ENCODE assay signal across 9 cellular contexts in the genomic region with DNA sequence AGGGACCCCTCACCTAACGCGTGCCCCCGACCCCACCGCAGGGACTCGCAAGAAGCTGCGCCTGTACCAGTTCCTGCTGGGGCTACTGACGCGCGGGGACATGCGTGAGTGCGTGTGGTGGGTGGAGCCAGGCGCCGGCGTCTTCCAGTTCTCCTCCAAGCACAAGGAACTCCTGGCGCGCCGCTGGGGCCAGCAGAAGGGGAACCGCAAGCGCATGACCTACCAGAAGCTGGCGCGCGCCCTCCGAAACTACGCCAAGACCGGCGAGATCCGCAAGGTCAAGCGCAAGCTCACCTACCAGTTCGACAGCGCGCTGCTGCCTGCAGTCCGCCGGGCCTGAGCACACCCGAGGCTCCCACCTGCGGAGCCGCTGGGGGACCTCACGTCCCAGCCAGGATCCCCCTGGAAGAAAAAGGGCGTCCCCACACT. TPM values are rescaled to one million over a fixed set of nuclear protein-coding genes. Genes with fewer than 3 reads are reported as not detected.
DNase-seq lines count a peak whose midpoint lies in the region; FAIRE-seq and TF ChIP-seq lines count a peak whose summit lies in the region.
"Had no signal": no experiment of that assay in that cellular context is flagged by ENCODE, and none has a peak within 500 bp of the region (broad histone marks: within the 10 kb centered on the region; RNA-seq: fewer than 3 reads in every experiment).

No MANE protein-coding gene starts in this region.

- H3K27ac Mint-ChIP-seq in T-helper 2 cell treated with Interferon-gamma antibody and Interleukin-4, amounts not matched to agents 5 μg/mL and 100 μg/mL, for 36 hours: no peak overlapping the region

- H3K27me3 ChIP-seq in endothelial cell of umbilical vein (ENCODE audit: control insufficient read depth in 2 of 2, insufficient read depth in 2 of 2, low read length in 2 of 2) (peaks cover 4 to 13% of the 10 kb centered on the region in 2 experiments), thyroid gland (no peaks in the 10 kb centered on the region)

- peak overlapping the region; percentile 18 for H3K4me3 Mint-ChIP-seq in T-helper 2 cell treated with Interferon-gamma antibody and Interleukin-4, amounts not matched to agents 5 μg/mL and 100 μg/mL, for 36 hours

- no peaks in the 10 kb centered on the region for H3K9me1 ChIP-seq in endothelial cell of umbilical vein (replicated peaks; ENCODE audit: control insufficient read depth, extremely low read depth, insufficient read depth, low read length)

- peaks cover 13% of the 10 kb centered on the region for H3K27me3 Mint-ChIP-seq in T-helper 2 cell treated with Interferon-gamma antibody and Interleukin-4, amounts not matched to agents 5 μg/mL and 100 μg/mL, for 36 hours (ENCODE audit: low read depth)

- 17 to 30% methylated on average over 13 to 14 of the region's 38 CpGs for WGBS in thyroid gland, 2 donors

- peak overlapping the region; percentile 10 for H2AFZ ChIP-seq in endothelial cell of umbilical vein (ENCODE audit: low read depth, low read length)

- intact Hi-C loops in endothelial cell of umbilical vein (cut with micrococcal nuclease) (no loop called here), thyroid gland (cut with DNase I) (no loop called here)

- no peak overlapping the region for H3K9ac ChIP-seq in endothelial cell of umbilical vein (replicated peaks; ENCODE audit: extremely low read depth, insufficient read depth, low read length)

- H3K4me1 Mint-ChIP-seq in T-helper 2 cell treated with Interferon-gamma antibody and Interleukin-4, amounts not matched to agents 5 μg/mL and 100 μg/mL, for 36 hours (ENCODE audit: low read depth): peaks cover 10% of the 10 kb centered on the region

- H3K4me1 ChIP-seq in endothelial cell of umbilical vein (ENCODE audit: control insufficient read depth, extremely low read depth, insufficient read depth, low read length): peaks cover 6% of the 10 kb centered on the region
- H3K4me1 ChIP-seq in thyroid gland: peaks cover 14 to 22% of the 10 kb centered on the region in 2 donors

- no peaks in the 10 kb centered on the region for H3K36me3 Mint-ChIP-seq in T-helper 2 cell treated with Interferon-gamma antibody and Interleukin-4, amounts not matched to agents 5 μg/mL and 100 μg/mL, for 36 hours (ENCODE audit: low read depth)

- DNase-seq in T-helper 2 cell treated with Interferon-gamma antibody and Interleukin-4, amounts not matched to agents 5 μg/mL and 100 μg/mL, for 36 hours (ENCODE audit: low spot score): peak; percentile 22
- DNase-seq in endothelial cell of umbilical vein (ENCODE audit: low read depth, low spot score) (peak; percentile 57), midbrain (lab: John Stamatoyannopoulos, UW) (peak; percentile 75), thyroid gland (peak; percentile 92 to 95), NCI-H146 treated with DMSO at 0.1 percent for 48 hours (lab: John Stamatoyannopoulos, UW; ENCODE audit: unreplicated experiment) (no peak), SW 1271 (lab: John Stamatoyannopoulos, UW) (no peak), NCI-H82 treated with DMSO at 0.1 percent for 48 hours (lab: John Stamatoyannopoulos, UW; ENCODE audit: unreplicated experiment) (no peak)

- no peak overlapping the region for H3K4me2 ChIP-seq in endothelial cell of umbilical vein (ENCODE audit: insufficient read depth, low read length)

- dilution Hi-C loops in endothelial cell of umbilical vein (cut with MboI; ENCODE audit: extremely low pct_ligation_motif_present, low sequenced_read_pairs): no loop called here

- FAIRE-seq in endothelial cell of umbilical vein (lab: Jason Lieb, UNC): no peak
- FAIRE-seq: TTC549 had no signal

- no peaks in the 10 kb centered on the region for H3K36me3 ChIP-seq in endothelial cell of umbilical vein (ENCODE audit: control insufficient read depth in 2 of 2, extremely low read depth in 1 of 2, insufficient read depth in 2 of 2, low read length in 2 of 2)
- no peaks in the 10 kb centered on the region for H3K36me3 ChIP-seq in thyroid gland

- TF ChIP-seq POLR2A in GM19193 (IDR thresholded peaks at IDR 0.05; ENCODE audit: extremely low read depth, insufficient read depth, insufficient read length) (peak; percentile 12), endothelial cell of umbilical vein (IDR thresholded peaks at IDR 0.05; ENCODE audit: low read depth, low read length) (no peak), thyroid gland (IDR thresholded peaks at IDR 0.05) (peak in 1 of 2 donors; percentile 52)

- no peaks in the 10 kb centered on the region for H3K79me2 ChIP-seq in endothelial cell of umbilical vein (ENCODE audit: control insufficient read depth, insufficient read depth, low read length)

- TF ChIP-seq CTCF in endothelial cell of umbilical vein (IDR thresholded peaks at IDR 0.05; ENCODE audit: extremely low read depth in 1 of 2, insufficient read depth in 1 of 2, low read depth in 1 of 2, low read length in 2 of 2): no peak
- TF ChIP-seq CTCF in thyroid gland (IDR thresholded peaks at IDR 0.05): no peak

- H3K4me3 ChIP-seq in endothelial cell of umbilical vein (replicated peaks in 1 of 3; ENCODE audit: insufficient read depth in 1 of 3, low read depth in 1 of 3, low read length in 3 of 3): peak overlapping the region in 1 of 3 experiments; percentile 5
- H3K4me3 ChIP-seq in thyroid gland (replicated peaks in 1 of 3): peak overlapping the region in 1 of 3 donors; percentile 4

- CTCF ChIA-PET in endothelial cell of umbilical vein (lab: Charles Lee): interaction anchor here (0.6 to 1.3 kb wide), 2 partner anchors 33 to 59 kb away, joined by 3 to 9 read pairs; no protein-coding TSS in a partner anchor

- POLR2A ChIA-PET in endothelial cell of umbilical vein (lab: Charles Lee): interaction anchor here (0.6 kb wide), 1 partner anchor 280 kb away, joined by 3 read pairs; no protein-coding TSS in a partner anchor

- no peaks in the 10 kb centered on the region for H4K20me1 ChIP-seq in endothelial cell of umbilical vein (replicated peaks; ENCODE audit: control insufficient read depth, extremely low read depth, insufficient read depth, low read length)

- no peaks in the 10 kb centered on the region for H3K9me3 Mint-ChIP-seq in T-helper 2 cell treated with Interferon-gamma antibody and Interleukin-4, amounts not matched to agents 5 μg/mL and 100 μg/mL, for 36 hours

- no TSS peak for BruUV-seq in endothelial cell of umbilical vein (replicated peaks; lab: Mats Ljungman, UMichigan)

- H3K27ac ChIP-seq in endothelial cell of umbilical vein (ENCODE audit: insufficient read depth, low read depth, low read length) (no peak overlapping the region), thyroid gland (peak overlapping the region in 2 of 3 donors; percentile 17 to 50)

- no peaks in the 10 kb centered on the region for H3K9me3 ChIP-seq in endothelial cell of umbilical vein (replicated peaks; ENCODE audit: control insufficient read depth, insufficient read depth, low read length)
- H3K9me3 ChIP-seq in thyroid gland: no peaks in the 10 kb centered on the region

RNA-seq across cellular contexts. Expression of gene MYBPC2, which starts 4.7 kb away (rescaled TPM):
- total RNA-seq in endothelial cell of umbilical vein (not detected in 2 replicates), thyroid gland (under 1 TPM in 1 of 4 donors, not detected in 3; 0.13 TPM)
- 0.03 TPM in 1 of 2 replicates, not detected in the other for polyA plus RNA-seq in endothelial cell of umbilical vein
- polyA plus RNA-seq in endothelial cell of umbilical vein (2011; cell fraction: cytosol; rRNA removed): not detected in 2 replicates
- not detected in 2 replicates for polyA plus RNA-seq in endothelial cell of umbilical vein (2011; cell fraction: nucleus; rRNA removed)
- polyA plus RNA-seq in endothelial cell of umbilical vein (2012): not detected in 2 replicates
- polyA minus RNA-seq in endothelial cell of umbilical vein: not detected in 2 replicates
- polyA minus RNA-seq in endothelial cell of umbilical vein (2011; cell fraction: cytosol; rRNA and poly(A)+ RNA removed): not detected
- not detected in 2 replicates for polyA minus RNA-seq in endothelial cell of umbilical vein (2011; cell fraction: nucleus; rRNA and poly(A)+ RNA removed)

RNA-seq across cellular contexts. Expression of gene SPIB, which starts 9.3 kb away (rescaled TPM):
- total RNA-seq in endothelial cell of umbilical vein (not detected in 2 replicates), thyroid gland (not detected)
- polyA plus RNA-seq in endothelial cell of umbilical vein: not detected in 2 replicates
- 0.01 TPM in 1 of 2 replicates, not detected in the other for polyA plus RNA-seq in endothelial cell of umbilical vein (2011; cell fraction: cytosol; rRNA removed)
- not detected in 2 replicates for polyA plus RNA-seq in endothelial cell of umbilical vein (2011; cell fraction: nucleus; rRNA removed)
- polyA plus RNA-seq in endothelial cell of umbilical vein (2012): not detected in 2 replicates
- not detected in 2 replicates for polyA minus RNA-seq in endothelial cell of umbilical vein
- not detected for polyA minus RNA-seq in endothelial cell of umbilical vein (2011; cell fraction: cytosol; rRNA and poly(A)+ RNA removed)
- not detected in 2 replicates for polyA minus RNA-seq in endothelial cell of umbilical vein (2011; cell fraction: nucleus; rRNA and poly(A)+ RNA removed)

RNA-seq across cellular contexts. Expression of gene POLD1, which starts 43.9 kb away (rescaled TPM):
- total RNA-seq in endothelial cell of umbilical vein (63.9 and 73.8 TPM in 2 replicates), thyroid gland (10 to 100 TPM; 12.9 to 27.5 (median 19.0) TPM)
- 40.9 and 56.7 TPM in 2 replicates for polyA plus RNA-seq in endothelial cell of umbilical vein
- 23.6 and 29.6 TPM in 2 replicates for polyA plus RNA-seq in endothelial cell of umbilical vein (2011; cell fraction: cytosol; rRNA removed)
- polyA plus RNA-seq in endothelial cell of umbilical vein (2011; cell fraction: nucleus; rRNA removed): 116 and 120 TPM in 2 replicates
- polyA plus RNA-seq in endothelial cell of umbilical vein (2012): 28.1 and 36.5 TPM in 2 replicates
- 24.6 and 40.3 TPM in 2 replicates for polyA minus RNA-seq in endothelial cell of umbilical vein
- polyA minus RNA-seq in endothelial cell of umbilical vein (2011; cell fraction: cytosol; rRNA and poly(A)+ RNA removed): 178 TPM
- 30.4 and 43.1 TPM in 2 replicates for polyA minus RNA-seq in endothelial cell of umbilical vein (2011; cell fraction: nucleus; rRNA and poly(A)+ RNA removed)

RNA-seq across cellular contexts. Expression of gene EMC10, which starts 48.3 kb away (rescaled TPM):
- total RNA-seq in endothelial cell of umbilical vein (101 and 106 TPM in 2 replicates), thyroid gland (100 to 1,000 TPM; 139 to 250 (median 214) TPM)
- 111 and 141 TPM in 2 replicates for polyA plus RNA-seq in endothelial cell of umbilical vein
- polyA plus RNA-seq in endothelial cell of umbilical vein (2011; cell fraction: cytosol; rRNA removed): 68.0 and 101 TPM in 2 replicates
- 35.8 and 36.7 TPM in 2 replicates for polyA plus RNA-seq in endothelial cell of umbilical vein (2011; cell fraction: nucleus; rRNA removed)
- polyA plus RNA-seq in endothelial cell of umbilical vein (2012): 62.1 and 94.2 TPM in 2 replicates
- polyA minus RNA-seq in endothelial cell of umbilical vein: 27.7 and 34.0 TPM in 2 replicates
- polyA minus RNA-seq in endothelial cell of umbilical vein (2011; cell fraction: cytosol; rRNA and poly(A)+ RNA removed): 45.2 TPM
- polyA minus RNA-seq in endothelial cell of umbilical vein (2011; cell fraction: nucleus; rRNA and poly(A)+ RNA removed): 8.0 and 18.2 TPM in 2 replicates

RNA-seq across cellular contexts. Expression of gene GARIN5A, which starts 48.6 kb away (rescaled TPM):
- total RNA-seq in endothelial cell of umbilical vein (0.44 and 0.62 TPM in 2 replicates), thyroid gland (1 to 10 TPM; 1.4 to 8.1 (median 5.0) TPM)
- 0.65 and 0.76 TPM in 2 replicates for polyA plus RNA-seq in endothelial cell of umbilical vein
- 0.23 and 0.45 TPM in 2 replicates for polyA plus RNA-seq in endothelial cell of umbilical vein (2011; cell fraction: cytosol; rRNA removed)
- 0.11 and 0.16 TPM in 2 replicates for polyA plus RNA-seq in endothelial cell of umbilical vein (2011; cell fraction: nucleus; rRNA removed)
- 0.43 and 0.86 TPM in 2 replicates for polyA plus RNA-seq in endothelial cell of umbilical vein (2012)
- polyA minus RNA-seq in endothelial cell of umbilical vein: not detected in 2 replicates
- 7.6 TPM for polyA minus RNA-seq in endothelial cell of umbilical vein (2011; cell fraction: cytosol; rRNA and poly(A)+ RNA removed)
- 0.48 TPM in 1 of 2 replicates, not detected in the other for polyA minus RNA-seq in endothelial cell of umbilical vein (2011; cell fraction: nucleus; rRNA and poly(A)+ RNA removed)

Comparison
In these comparisons a context has a peak if more than half of its experiments do, and no peak if none do; other contexts are left out.
1. DNase-seq: peak in T-helper 2 cell treated with Interferon-gamma antibody and Interleukin-4, amounts not matched to agents 5 μg/mL and 100 μg/mL, for 36 hours (single experiment), endothelial cell of umbilical vein (single experiment), midbrain (single experiment) and thyroid gland (2 of 2); none in NCI-H146 treated with DMSO at 0.1 percent for 48 hours (single experiment), SW 1271 (0 of 2) and NCI-H82 treated with DMSO at 0.1 percent for 48 hours (single experiment).